Comparison of ENCODE assay signal across 8 cellular contexts in the genomic region with DNA sequence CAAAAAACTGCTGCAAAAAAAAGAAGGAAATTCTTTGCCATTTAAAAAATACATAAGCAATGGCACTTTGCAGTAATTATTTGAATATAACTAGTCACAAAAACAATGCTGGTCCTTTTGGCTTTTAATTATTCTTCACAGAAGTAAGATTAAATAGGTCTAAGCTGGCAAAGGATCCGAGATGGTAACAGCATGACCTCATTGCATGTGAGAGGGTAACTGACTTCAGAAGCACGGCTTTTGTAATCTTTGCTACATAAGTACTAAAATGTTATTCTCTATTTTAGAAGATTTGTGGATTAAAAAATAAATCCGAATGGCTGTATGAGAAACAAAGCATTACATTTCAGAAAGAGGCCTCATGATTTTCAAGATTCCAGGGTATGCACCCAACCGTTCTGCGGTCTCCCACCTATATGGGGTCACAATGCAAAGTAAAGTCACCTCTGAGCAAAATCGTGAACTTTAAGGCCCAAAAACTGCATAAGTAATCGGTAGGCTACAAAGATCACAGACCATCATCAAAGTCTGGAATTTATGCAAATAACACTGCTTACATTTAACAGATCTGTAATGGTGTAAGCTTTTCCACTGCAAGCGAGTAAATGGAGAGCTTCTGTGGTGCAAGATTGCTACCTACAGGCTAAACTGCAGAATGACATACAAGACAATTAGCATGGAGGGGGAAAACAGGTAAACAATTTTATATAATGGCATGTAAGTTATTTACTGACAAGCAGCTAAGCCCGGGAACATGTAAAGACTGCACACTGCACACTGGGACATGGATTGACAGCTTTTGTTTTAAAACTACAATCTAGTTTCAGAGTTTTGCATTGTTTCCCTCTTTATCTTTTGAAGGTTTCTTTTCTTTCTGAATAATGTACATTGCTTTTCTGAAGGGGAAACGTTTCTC.
DNase-seq lines count a peak whose midpoint lies in the region; ATAC-seq and TF ChIP-seq lines count a peak whose summit lies in the region.

No MANE protein-coding gene starts in this region.

- ATAC-seq in GM21528 (IDR thresholded peaks at IDR 0.05; ENCODE audit: low FRiP score, unreplicated experiment) (peak; percentile 95), right lobe of liver (peak; percentile 52 to 76 (median 66))

- H3K4me3 ChIP-seq in PC-9 (no peak overlapping the region), right lobe of liver (no peak overlapping the region), lower leg skin (ENCODE audit: low read depth, poor library complexity, severe bottlenecking) (no peak overlapping the region)

- no TSS peak for BruUV-seq in PC-9 (replicated peaks; lab: Mats Ljungman, UMichigan)

- H3K36me3 ChIP-seq in PC-9 (ENCODE audit: low read depth): no peaks in the 10 kb centered on the region
- no peaks in the 10 kb centered on the region for H3K36me3 ChIP-seq in right lobe of liver

- POLR2A ChIA-PET in PC-9 (lab: Charles Lee; ENCODE audit: unreplicated experiment): no interaction called here

- H3K4me2 ChIP-seq in PC-9: no peak overlapping the region

- TF ChIP-seq CTCF in PC-9 (conservative IDR thresholded peaks at IDR 0.05) (peak; percentile 78), right lobe of liver (IDR thresholded peaks at IDR 0.05) (peak; percentile 48 to 54 (median 50)), lower leg skin (IDR thresholded peaks at IDR 0.05) (no peak)

- intact Hi-C loops in PC-9 (cut with micrococcal nuclease; ENCODE audit: unreplicated experiment) (loop anchor here (1.0 kb wide), 1 partner anchor 1269 kb away; a partner anchor contains a TSS), right lobe of liver (cut with DNase I) (no loop called here), lower leg skin (cut with DNase I; ENCODE audit: low total_unique reads) (no loop called here)

- H3K79me2 ChIP-seq in PC-9 (ENCODE audit: low read depth): no peaks in the 10 kb centered on the region

- H3K4me1 ChIP-seq in PC-9 (replicated peaks; ENCODE audit: insufficient read depth): no peaks in the 10 kb centered on the region
- no peaks in the 10 kb centered on the region for H3K4me1 ChIP-seq in right lobe of liver

- no peaks in the 10 kb centered on the region for H3K9me3 ChIP-seq in PC-9 (ENCODE audit: insufficient read depth, low read depth)
- H3K9me3 ChIP-seq in right lobe of liver: no peaks in the 10 kb centered on the region

- WGBS in right lobe of liver (ENCODE audit: insufficient coverage, low coverage, low lambda C conversion rate, missing lambda C conversion rate): 31% methylated on average over 10 of the region's 10 CpGs
- 41 to 44% methylated on average over 10 of the region's 10 CpGs for whole genome bisulfite sequencing in lower leg skin, 2 donors

- CTCF ChIA-PET in PC-9 (lab: Charles Lee): interaction anchor here (0.5 kb wide), 2 partner anchors 1049 to 1243 kb away, joined by 3 to 5 read pairs; no protein-coding TSS in a partner anchor

- H3F3A ChIP-seq in PC-9 (ENCODE audit: insufficient read depth, low read depth): no peaks in the 10 kb centered on the region

- DNase-seq in stimulated activated CD4-positive, alpha-beta T cell treated with anti-CD3 and anti-CD28 coated beads, Interleukin-4, amount 100 ng/mL, for 24 hours: peak; percentile 39
- no peak for DNase-seq in stimulated activated CD4-positive, alpha-beta T cell treated with anti-CD3 and anti-CD28 coated beads, Interleukin-12 subunit alpha, Interleukin-12 subunit beta, amount 100 ng/mL, for 4 hours
- DNase-seq in HS-5 (ENCODE audit: low read depth) (peak; percentile 16), PC-9 (peak; percentile 12 to 51), right lobe of liver (no peak), lower leg skin (ENCODE audit: low spot score in 2 of 2) (no peak)
- DNase-seq in central memory CD4-positive, alpha-beta T cell: peak; percentile 31

- no peak overlapping the region for H3K27ac ChIP-seq in PC-9
- no peak overlapping the region for H3K27ac ChIP-seq in right lobe of liver

- no peaks in the 10 kb centered on the region for H3K9me2 ChIP-seq in PC-9 (ENCODE audit: insufficient read depth)

- TF ChIP-seq POLR2A in right lobe of liver (IDR thresholded peaks at IDR 0.05) (no peak), lower leg skin (IDR thresholded peaks at IDR 0.05) (no peak)

- no peaks in the 10 kb centered on the region for H3K27me3 ChIP-seq in PC-9 (ENCODE audit: insufficient read depth, low read depth)
- no peaks in the 10 kb centered on the region for H3K27me3 ChIP-seq in right lobe of liver

- H2AFZ ChIP-seq in PC-9: no peak overlapping the region

- H4K20me1 ChIP-seq in PC-9 (ENCODE audit: insufficient read depth): no peaks in the 10 kb centered on the region

Comparison
In these comparisons a context has a peak if more than half of its experiments do, and no peak if none do; other contexts are left out.
1. DNase-seq: peak in stimulated activated CD4-positive, alpha-beta T cell treated with anti-CD3 and anti-CD28 coated beads, Interleukin-4, amount 100 ng/mL, for 24 hours (single experiment), HS-5 (single experiment), PC-9 (2 of 2) and central memory CD4-positive, alpha-beta T cell (single experiment); none in stimulated activated CD4-positive, alpha-beta T cell treated with anti-CD3 and anti-CD28 coated beads, Interleukin-12 subunit alpha, Interleukin-12 subunit beta, amount 100 ng/mL, for 4 hours (single experiment), right lobe of liver (0 of 3) and lower leg skin (0 of 2).
2. CTCF ChIP-seq: peak in PC-9 (single experiment) and right lobe of liver (4 of 4); none in lower leg skin (0 of 3).